Comparison of ENCODE assay signal across 8 cellular contexts in genomic region chr11:22829231-22830081, GRCh38. TPM values are rescaled to one million over a fixed set of nuclear protein-coding genes. Genes with fewer than 3 reads are reported as not detected.
DNase-seq lines count a peak whose midpoint lies in the region; ATAC-seq and TF ChIP-seq lines count a peak whose summit lies in the region.

A gene with protein sequence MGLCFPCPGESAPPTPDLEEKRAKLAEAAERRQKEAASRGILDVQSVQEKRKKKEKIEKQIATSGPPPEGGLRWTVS (minus strand): TSS chr11:22829801. CDS start chr11:22829748, 53 bp downstream.

- TF ChIP-seq CTCF in AG04450 (IDR thresholded peaks at IDR 0.05; ENCODE audit: low read depth, low read length), result peak; percentile 74

- H3K4me1 Mint-ChIP-seq in central memory CD8-positive, alpha-beta T cell, result peaks cover 9% of the 10 kb centered on the region

- peak within 1 kb of the TSS; percentile 91 for H3K4me3 ChIP-seq in AG04450 (ENCODE audit: low read depth, low read length)

- CTCF ChIA-PET in AG04450 (lab: Charles Lee), result interaction anchor here (0.6 to 2.3 kb wide), 13 partner anchors 8 to 1639 kb away, joined by 3 to 16 read pairs (median 3); no protein-coding TSS in a partner anchor

- H3K27me3 Mint-ChIP-seq in central memory CD8-positive, alpha-beta T cell, result no peaks in the 10 kb centered on the region

- H3K36me3 Mint-ChIP-seq in central memory CD8-positive, alpha-beta T cell (ENCODE audit: insufficient read depth), result peaks cover 24% of the 10 kb centered on the region

- peak; percentile 72 for DNase-seq in AG04450 (ENCODE audit: low read depth, low spot score)
- peak; percentile 97 for DNase-seq in NCI-H2227 (lab: John Stamatoyannopoulos, UW; ENCODE audit: unreplicated experiment)
- peak; percentile 82 for DNase-seq in activated CD4-positive, CD25-positive, alpha-beta regulatory T cell treated with anti-CD3 and anti-CD28 coated beads, Interleukin-2, amount 50 U/mL, for 16 hours (ENCODE audit: low read depth, low spot score)
- peak; percentile 84 to 89 for DNase-seq in central memory CD8-positive, alpha-beta T cell (ENCODE audit: low spot score in 2 of 2)
- peak; percentile 86 for DNase-seq in iris pigment epithelial cell (ENCODE audit: low read depth)
- peak; percentile 88 to 92 for DNase-seq in stimulated activated CD4-positive, alpha-beta T cell treated with anti-CD3 and anti-CD28 coated beads, Interleukin-12 subunit alpha, Interleukin-12 subunit beta, amount 100 ng/mL, for 24 hours (ENCODE audit: low read depth in 2 of 2)

- POLR2A ChIA-PET in AG04450 (lab: Yijun Ruan, JAX), result no interaction called here

- peak within 1 kb of the TSS; percentile 35 for H3K27ac ChIP-seq in AG04450 (ENCODE audit: low read depth, low read length)

- ATAC-seq in GM18870 (IDR thresholded peaks at IDR 0.05; ENCODE audit: unreplicated experiment) (peak; percentile 94), HG03108 (IDR thresholded peaks at IDR 0.05; ENCODE audit: unreplicated experiment) (peak; percentile 92)
- peak; percentile 83 for ATAC-seq in central memory CD8-positive, alpha-beta T cell (replicated peaks; ENCODE audit: extremely low read depth, poor library complexity, severe bottlenecking)

- H3K27me3 ChIP-seq in AG04450 (ENCODE audit: control insufficient read depth, insufficient read depth, low read length), result no peaks in the 10 kb centered on the region

- H3K9me3 ChIP-seq in AG04450 (ENCODE audit: control insufficient read depth, insufficient read depth, low read length), result no peaks in the 10 kb centered on the region

- H3K9me3 Mint-ChIP-seq in central memory CD8-positive, alpha-beta T cell, result no peaks in the 10 kb centered on the region

- peak within 1 kb of the TSS; percentile 87 for H3K4me3 Mint-ChIP-seq in central memory CD8-positive, alpha-beta T cell

- peak within 1 kb of the TSS; percentile 79 for H3K27ac Mint-ChIP-seq in central memory CD8-positive, alpha-beta T cell (ENCODE audit: low read depth)

RNA-seq across cellular contexts. Expression of the gene that starts here (rescaled TPM):
- 7.4 and 10.3 TPM in 2 replicates for polyA plus RNA-seq in AG04450 (2011; rRNA removed)
- 0.87 and 1.3 TPM in 2 replicates for polyA minus RNA-seq in AG04450 (2011; rRNA and poly(A)+ RNA removed)

Comparison
In these comparisons a context has a peak if more than half of its experiments do, and no peak if none do; other contexts are left out.
1. Peak in every context shown above with its lines: DNase-seq, ATAC-seq, H3K4me3 ChIP-seq and H3K27ac ChIP-seq.